ENCODE assay signal across 9 cellular contexts in the genomic region with DNA sequence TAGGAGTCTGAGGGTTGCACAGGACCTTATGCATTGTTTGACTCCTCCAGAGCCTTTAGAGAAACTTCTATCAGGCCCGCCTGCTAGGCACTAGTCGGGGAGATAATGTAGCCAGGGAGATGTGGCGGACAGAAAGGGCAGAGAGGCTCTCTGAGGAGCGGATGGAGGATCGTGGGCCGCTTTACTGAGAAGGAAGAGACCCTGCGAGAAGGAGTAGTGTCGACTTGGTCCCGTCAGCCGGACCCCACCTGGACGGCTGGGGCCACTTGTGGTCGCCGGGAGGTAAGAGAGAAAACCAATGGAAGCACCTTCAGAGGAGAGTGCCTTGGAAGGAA. TPM values are rescaled to one million over a fixed set of nuclear protein-coding genes. Genes with fewer than 3 reads are reported as not detected.
DNase-seq lines count a peak whose midpoint lies in the region; FAIRE-seq and TF ChIP-seq lines count a peak whose summit lies in the region.
"Had no signal": no experiment of that assay in that cellular context is flagged by ENCODE, and none has a peak within 500 bp of the region (broad histone marks: within the 10 kb centered on the region; RNA-seq: fewer than 3 reads in every experiment).

No MANE protein-coding gene starts in this region.

- peaks cover 6% of the 10 kb centered on the region for H3K4me1 ChIP-seq in SJSA1 (replicated peaks)

- H3K36me3 ChIP-seq in SJSA1 = peaks cover 40% of the 10 kb centered on the region

- no peaks in the 10 kb centered on the region for H3K9me3 ChIP-seq in SJSA1 (replicated peaks)

- no peaks in the 10 kb centered on the region for H3K27me3 ChIP-seq in SJSA1 (replicated peaks)

- H3K27ac ChIP-seq in SJSA1 = no peak overlapping the region

- no peak for TF ChIP-seq CTCF in HFF-Myc (IDR thresholded peaks at IDR 0.05; ENCODE audit: low read depth, low read length, missing control alignments)
- no peak for TF ChIP-seq CTCF in fibroblast of villous mesenchyme (IDR thresholded peaks at IDR 0.05; ENCODE audit: insufficient read depth, low read depth, low read length)

- FAIRE-seq in RCC 7860 (lab: Jason Lieb, UNC) = no peak

- H3K4me3 ChIP-seq in GM08714 (ENCODE audit: low read length) (peak overlapping the region; percentile 86), HFF-Myc (replicated peaks; ENCODE audit: low read depth, low read length) (peak overlapping the region; percentile 99), SJSA1 (peak overlapping the region; percentile 85), fibroblast of villous mesenchyme (ENCODE audit: low read depth, low read length) (peak overlapping the region; percentile 85), skeletal muscle cell (ENCODE audit: low read depth, low read length) (peak overlapping the region; percentile 100)

- DNase-seq in HFF-Myc (ENCODE audit: extremely low read depth, low read depth) = no peak
- no peak for DNase-seq in SJSA1 (ENCODE audit: low read depth in 1 of 2, low spot score in 2 of 2)
- no peak for DNase-seq in fibroblast of villous mesenchyme (ENCODE audit: low read depth)
- no peak for DNase-seq in skeletal muscle cell (ENCODE audit: low read depth)
- DNase-seq in RCC 7860 (ENCODE audit: low spot score) = no peak
- no peak for DNase-seq in 8988T
- DNase-seq in glomerular visceral epithelial cell (ENCODE audit: extremely low spot score) = no peak

RNA-seq across cellular contexts. Expression of a gene that starts 0.5 kb away (rescaled TPM):
- total RNA-seq in SJSA1 (2014; rRNA removed; shearing (Covaris generic)) = 73.6 and 79.5 TPM in 2 replicates
- 47.5 and 61.5 TPM in 2 replicates for total RNA-seq in fibroblast of villous mesenchyme

RNA-seq across cellular contexts. Expression of a gene that starts 29.6 kb away (rescaled TPM):
- total RNA-seq in SJSA1 (2014; rRNA removed; shearing (Covaris generic)) = 0.08 and 0.53 TPM in 2 replicates
- under 0.01 TPM in 2 replicates for total RNA-seq in fibroblast of villous mesenchyme

RNA-seq across cellular contexts. Expression of a gene that starts 37.0 kb away (rescaled TPM):
- 0.06 and 0.18 TPM in 2 replicates for total RNA-seq in SJSA1 (2014; rRNA removed; shearing (Covaris generic))
- total RNA-seq in fibroblast of villous mesenchyme = under 0.01 TPM in 2 replicates
- total RNA-seq: RPMI7951 had no signal

RNA-seq across cellular contexts. Expression of a gene that starts 55.0 kb away (rescaled TPM):
- 2.3 and 6.5 TPM in 2 replicates for total RNA-seq in SJSA1 (2014; rRNA removed; shearing (Covaris generic))
- 8.2 and 11.3 TPM in 2 replicates for total RNA-seq in fibroblast of villous mesenchyme
